Comparison of ENCODE assay signal across 15 cellular contexts in genomic region chr3:126549861-126550487, GRCh38. TPM values are rescaled to one million over a fixed set of nuclear protein-coding genes. Genes with fewer than 3 reads are reported as not detected.
DNase-seq lines count a peak whose midpoint lies in the region; ATAC-seq and TF ChIP-seq lines count a peak whose summit lies in the region.
"Had no signal": no experiment of that assay in that cellular context is flagged by ENCODE, and none has a peak within 500 bp of the region (broad histone marks: within the 10 kb centered on the region; RNA-seq: fewer than 3 reads in every experiment).

No MANE protein-coding gene starts in this region.

- H2BK12ac ChIP-seq in H9 (ENCODE audit: insufficient read length, low read depth, low read length) = no peak overlapping the region

- no peak overlapping the region for H2BK15ac ChIP-seq in H9 (ENCODE audit: low read depth, low read length)

- TF ChIP-seq EP300 in stomach (IDR thresholded peaks at IDR 0.05) = no peak

- no peak overlapping the region for H2BK20ac ChIP-seq in H9 (ENCODE audit: low read depth, low read length, poor library complexity, severe bottlenecking)

- DNase-seq in H9 (peak; percentile 28), ascending aorta (ENCODE audit: low spot score in 2 of 2) (peak; percentile 3 to 40), right lobe of liver (peak; percentile 14 to 42 (median 40)), stomach (peak; percentile 16), hepatocyte (ENCODE audit: low spot score) (no peak), KG1 (lab: John Stamatoyannopoulos, UW) (no peak)
- DNase-seq: activated naive CD4-positive, alpha-beta T cell treated with anti-CD3 and anti-CD28 coated beads, Interleukin-2, amount 50 U/mL, for 16 hours; DMS79; effector CD4-positive, alpha-beta T cell; GOT3; hippocampal formation; naive B cell; NCI-H1930 had no signal

- ATAC-seq in right lobe of liver (no peak), GM21723 (IDR thresholded peaks at IDR 0.05; ENCODE audit: unreplicated experiment) (no peak)

- no peaks in the 10 kb centered on the region for H3K36me3 Mint-ChIP-seq in H9 (ENCODE audit: insufficient read depth in 1 of 3, low read depth in 3 of 3)
- H3K36me3 Mint-ChIP-seq: CD14-positive monocyte, naive B cell had no signal

- no peaks in the 10 kb centered on the region for H3K79me1 ChIP-seq in H9 (ENCODE audit: insufficient read depth, low read depth, low read length, poor library complexity, severe bottlenecking)

- H3K4me1 ChIP-seq in H9 (ENCODE audit: insufficient read depth, low read length) (peaks cover 4% of the 10 kb centered on the region; the same call in 1 of the 2 replicates), ascending aorta (no peaks in the 10 kb centered on the region), right lobe of liver (no peaks in the 10 kb centered on the region), stomach (no peaks in the 10 kb centered on the region), hepatocyte (ENCODE audit: insufficient read depth) (no peaks in the 10 kb centered on the region)

- H3K4me3 Mint-ChIP-seq in H9 = no peak overlapping the region
- H3K4me3 Mint-ChIP-seq: CD14-positive monocyte, naive B cell had no signal

- no peak overlapping the region for H3K23ac ChIP-seq in H9 (ENCODE audit: insufficient read length, low read depth, low read length)

- no peak overlapping the region for H3K9ac ChIP-seq in H9 (ENCODE audit: extremely low read depth, insufficient read length, low read length)

- H3K4me2 ChIP-seq in H9 (ENCODE audit: insufficient read depth, insufficient read length, low read length) (no peak overlapping the region), hepatocyte (no peak overlapping the region)

- H3K79me2 ChIP-seq in H9 (ENCODE audit: insufficient read depth, low read length) (no peaks in the 10 kb centered on the region), hepatocyte (no peaks in the 10 kb centered on the region)

- H4K91ac ChIP-seq in H9 (ENCODE audit: insufficient read length, low read depth, low read length) = no peak overlapping the region

- H3T11ph ChIP-seq in H9 (ENCODE audit: low read length) = no peak overlapping the region

- H3K36me3 ChIP-seq in ascending aorta = no peaks in the 10 kb centered on the region
- H3K36me3 ChIP-seq in right lobe of liver = no peaks in the 10 kb centered on the region
- H3K36me3 ChIP-seq in stomach = no peaks in the 10 kb centered on the region
- H3K36me3 ChIP-seq in hepatocyte (replicated peaks; ENCODE audit: insufficient read depth, low read depth) = no peaks in the 10 kb centered on the region

- H3K4me3 ChIP-seq in ascending aorta (no peak overlapping the region), right lobe of liver (no peak overlapping the region), stomach (no peak overlapping the region), hepatocyte (no peak overlapping the region)

- no peak overlapping the region for H4K5ac ChIP-seq in H9 (ENCODE audit: insufficient read length, low read depth, low read length)

- TF ChIP-seq POLR2A in right lobe of liver (IDR thresholded peaks at IDR 0.05) = no peak
- TF ChIP-seq POLR2A in stomach (IDR thresholded peaks at IDR 0.05) = no peak

- no peaks in the 10 kb centered on the region for H3K9me3 ChIP-seq in H9 (ENCODE audit: control insufficient read depth, low read depth, low read length)
- no peaks in the 10 kb centered on the region for H3K9me3 ChIP-seq in ascending aorta
- no peaks in the 10 kb centered on the region for H3K9me3 ChIP-seq in right lobe of liver
- H3K9me3 ChIP-seq in stomach = no peaks in the 10 kb centered on the region
- no peaks in the 10 kb centered on the region for H3K9me3 ChIP-seq in hepatocyte (ENCODE audit: low read depth)

- no peak overlapping the region for H2BK5ac ChIP-seq in H9 (ENCODE audit: insufficient read length, low read length)

- no peak overlapping the region for H2BK120ac ChIP-seq in H9 (ENCODE audit: low read depth, low read length, poor library complexity, severe bottlenecking)

- no peak overlapping the region for H2AFZ ChIP-seq in H9 (ENCODE audit: low read length)
- no peak overlapping the region for H2AFZ ChIP-seq in hepatocyte

- no peak overlapping the region for H3K56ac ChIP-seq in H9 (ENCODE audit: insufficient read length, low read depth, low read length)

- no peaks in the 10 kb centered on the region for H3K9me2 ChIP-seq in hepatocyte (replicated peaks; ENCODE audit: insufficient read depth)

- H3K23me2 ChIP-seq in H9 (ENCODE audit: insufficient read length, low read depth, low read length, poor library complexity, severe bottlenecking) = no peaks in the 10 kb centered on the region

- no peak overlapping the region for H4K8ac ChIP-seq in H9 (replicated peaks; ENCODE audit: insufficient read length, low read depth, low read length)

- peaks cover 11% of the 10 kb centered on the region for H3K27me3 Mint-ChIP-seq in H9 (ENCODE audit: low read depth)

- TF ChIP-seq CTCF in H9 (conservative IDR thresholded peaks at IDR 0.05) = no peak
- no peak for TF ChIP-seq CTCF in ascending aorta (IDR thresholded peaks at IDR 0.05)
- no peak for TF ChIP-seq CTCF in right lobe of liver (IDR thresholded peaks at IDR 0.05)
- TF ChIP-seq CTCF in stomach (IDR thresholded peaks at IDR 0.05) = no peak
- no peak for TF ChIP-seq CTCF in hepatocyte (IDR thresholded peaks at IDR 0.05; ENCODE audit: poor library complexity)

- no peak overlapping the region for H3K27ac ChIP-seq in H9 (ENCODE audit: insufficient read length, low read depth, low read length)
- H3K27ac ChIP-seq in ascending aorta = no peak overlapping the region
- no peak overlapping the region for H3K27ac ChIP-seq in right lobe of liver
- H3K27ac ChIP-seq in stomach = no peak overlapping the region
- no peak overlapping the region for H3K27ac ChIP-seq in hepatocyte

- peak overlapping the region in 1 of 3 experiments; percentile 57; a peak in 3 of 7 replicates for H3K27ac Mint-ChIP-seq in H9

- no peaks in the 10 kb centered on the region for H3K9me3 Mint-ChIP-seq in H9
- H3K9me3 Mint-ChIP-seq: naive B cell had no signal

- H2AK5ac ChIP-seq in H9 (ENCODE audit: insufficient read length, low read length) = no peak overlapping the region

- H4K20me1 ChIP-seq in H9 (ENCODE audit: control insufficient read depth, insufficient read depth, insufficient read length) = no peaks in the 10 kb centered on the region
- no peaks in the 10 kb centered on the region for H4K20me1 ChIP-seq in hepatocyte (ENCODE audit: insufficient read depth, poor library complexity, severe bottlenecking)

- H3K4me1 Mint-ChIP-seq in H9 = peaks cover 33 to 52% of the 10 kb centered on the region in 2 experiments
- H3K4me1 Mint-ChIP-seq: naive B cell had no signal

- no peaks in the 10 kb centered on the region for H3K27me3 ChIP-seq in H9 (ENCODE audit: insufficient read depth, low read length)
- no peaks in the 10 kb centered on the region for H3K27me3 ChIP-seq in ascending aorta
- no peaks in the 10 kb centered on the region for H3K27me3 ChIP-seq in right lobe of liver
- peaks cover 0 to 26% (median 0%) of the 10 kb centered on the region in 3 donors for H3K27me3 ChIP-seq in stomach
- H3K27me3 ChIP-seq in hepatocyte = no peaks in the 10 kb centered on the region

- no CpG with 5 or more reads among the region's 12 CpGs for WGBS in H9 (ENCODE audit: extremely low coverage, insufficient read length, low lambda C conversion rate)
- 61% methylated on average over 2 of the region's 12 CpGs for WGBS in right lobe of liver (ENCODE audit: insufficient coverage, low coverage, low lambda C conversion rate, missing lambda C conversion rate)
- WGBS in stomach, 5 donors = 59 to 81% (median 72%) methylated on average over 11 to 12 of the region's 12 CpGs
- 81% methylated on average over 12 of the region's 12 CpGs for WGBS in hepatocyte (ENCODE audit: low lambda C conversion rate, missing lambda C conversion rate)

- H3K14ac ChIP-seq in H9 (ENCODE audit: insufficient read depth, low read length) = peak overlapping the region; percentile 9; the same call in 1 of the 2 replicates

- no peak overlapping the region for H3K4ac ChIP-seq in H9 (ENCODE audit: low read depth, low read length)

- no peak overlapping the region for H3K18ac ChIP-seq in H9 (ENCODE audit: insufficient read length, low read depth, low read length)

- intact Hi-C loops in ascending aorta (cut with DNase I) = no loop called here
- intact Hi-C loops in right lobe of liver (cut with DNase I) = no loop called here
- intact Hi-C loops in stomach (cut with DNase I; ENCODE audit: low total_unique reads) = no loop called here

RNA-seq across cellular contexts. Expression of gene C3orf22, which starts 8.8 kb away (rescaled TPM):
- not detected in 2 replicates for total RNA-seq in H9 (2021)
- not detected for total RNA-seq in ascending aorta
- not detected for total RNA-seq in right lobe of liver
- not detected for total RNA-seq in stomach
- not detected for polyA plus RNA-seq in stomach
- not detected in 2 replicates for total RNA-seq in hepatocyte
- 0.19 TPM in 1 of 2 replicates, not detected in the other for polyA plus RNA-seq in hepatocyte
- polyA plus RNA-seq: CD14-positive monocyte had no signal

RNA-seq across cellular contexts. Expression of gene CHST13, which starts 26.0 kb away (rescaled TPM):
- total RNA-seq in H9 (2021) (0.85 and 0.99 TPM in 2 replicates), ascending aorta (not detected), right lobe of liver (10 to 100 TPM; 23.5 to 48.9 (median 28.2) TPM), stomach (10 to 100 TPM in 1 of 5 donors, 1 to 10 TPM in 2, not detected in 2; 1.4 to 12.5 (median 5.7) TPM), hepatocyte (31.5 and 36.0 TPM in 2 replicates)
- polyA plus RNA-seq in stomach (under 1 TPM; 0.08 to 0.61 (median 0.19) TPM), hepatocyte (50.2 and 54.6 TPM in 2 replicates)

RNA-seq across cellular contexts. Expression of gene UROC1, which starts 32.4 kb away (rescaled TPM):
- total RNA-seq in H9 (2021) (not detected in 2 replicates), ascending aorta (not detected), right lobe of liver (100 to 1,000 TPM in 1 of 6 experiments, 10 to 100 TPM in 5; 15.1 to 101 (median 55.8) TPM), stomach (not detected), hepatocyte (2.2 and 4.2 TPM in 2 replicates)
- polyA plus RNA-seq in stomach (not detected), hepatocyte (1.5 and 2.3 TPM in 2 replicates)
- polyA plus RNA-seq: CD14-positive monocyte had no signal

Comparison
In these comparisons a context has a peak if more than half of its experiments do, and no peak if none do; other contexts are left out.
1. DNase-seq: peak in H9 (single experiment), ascending aorta (2 of 2), right lobe of liver (3 of 3) and stomach (single experiment); none in hepatocyte (single experiment) and KG1 (single experiment).